ENCODE assay signal across 6 cellular contexts in the genomic region with DNA sequence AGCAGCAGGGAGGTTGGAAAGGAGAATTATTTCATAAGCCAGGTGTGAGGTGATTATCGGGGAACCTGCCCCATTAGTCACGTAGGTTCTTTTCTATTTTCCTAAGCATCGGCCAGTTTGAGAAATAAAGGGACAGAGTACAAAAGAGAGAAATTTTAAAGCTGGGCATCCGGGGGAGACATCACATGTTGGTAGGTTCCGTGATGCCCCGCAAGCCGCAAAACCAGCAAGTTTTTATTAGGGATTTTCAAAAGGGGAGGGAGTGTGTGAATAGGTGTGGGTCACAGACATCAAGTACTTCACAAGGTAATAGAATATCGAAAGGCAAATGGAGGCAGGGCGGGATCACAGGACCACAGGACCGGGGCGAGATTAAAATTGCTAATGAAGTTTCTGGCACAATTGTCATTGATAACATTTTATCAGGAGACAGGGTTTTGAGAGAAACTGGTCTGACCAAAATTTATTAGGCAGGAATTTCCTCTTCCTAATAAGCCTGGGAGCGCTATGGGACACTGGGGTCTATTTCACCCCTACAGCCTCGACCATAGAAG. TPM values are rescaled to one million over a fixed set of nuclear protein-coding genes. Genes with fewer than 3 reads are reported as not detected.
DNase-seq lines count a peak whose midpoint lies in the region; ATAC-seq and TF ChIP-seq lines count a peak whose summit lies in the region.
"Not testable (repeated sequence)": the region's sequence is repeated elsewhere in the genome, so short reads cannot be mapped to it uniquely, and the experiment has no call there.

No MANE protein-coding gene starts in this region.

- not testable (repeated sequence) for H3K9me3 ChIP-seq in HAP-1, body of pancreas, heart left ventricle, stomach

- CTCF ChIA-PET in activated CD4-positive, alpha-beta T cell treated with anti-CD3 and anti-CD28 coated beads for 36 hours (lab: Charles Lee), result interaction anchor here (1.1 to 1.8 kb wide), 2 partner anchors 12 to 24 kb away, joined by 4 read pairs; no protein-coding TSS in a partner anchor

- TF ChIP-seq POLR2A in body of pancreas (IDR thresholded peaks at IDR 0.05), result peak in 1 of 3 donors; percentile 57
- TF ChIP-seq POLR2A in heart left ventricle (IDR thresholded peaks at IDR 0.05); stomach (IDR thresholded peaks at IDR 0.05): not testable (repeated sequence)

- not testable (repeated sequence) for TF ChIP-seq EP300 in stomach (IDR thresholded peaks at IDR 0.05)

- H3K27ac Mint-ChIP-seq in activated CD4-positive, alpha-beta T cell treated with anti-CD3 and anti-CD28 coated beads for 36 hours, result peak overlapping the region; percentile 88
- H3K27ac Mint-ChIP-seq in natural killer cell treated with Interleukin-12 subunit alpha and Interleukin-12 subunit beta and Interleukin-15 and Interleukin-18, amount 100 ng/mL, for 72 hours, result peak overlapping the region; percentile 24 to 75

- DNase-seq in HAP-1 (ENCODE audit: low spot score in 2 of 2); activated CD4-positive, alpha-beta T cell treated with anti-CD3 and anti-CD28 coated beads for 36 hours; body of pancreas; heart left ventricle; natural killer cell treated with Interleukin-12 subunit alpha and Interleukin-12 subunit beta and Interleukin-15 and Interleukin-18, amount 100 ng/mL, for 72 hours (ENCODE audit: low spot score); stomach: not testable (repeated sequence)

- not testable (repeated sequence) for H3K36me3 ChIP-seq in HAP-1 (replicated peaks); body of pancreas (replicated peaks in 1 of 2; ENCODE audit: insufficient read depth in 1 of 2, low read depth in 2 of 2); heart left ventricle; stomach

- POLR2A ChIA-PET in activated CD4-positive, alpha-beta T cell treated with anti-CD3 and anti-CD28 coated beads for 36 hours (lab: Charles Lee), result interaction anchor here (0.5 to 1.3 kb wide), 3 partner anchors 20 to 55 kb away, joined by 3 to 5 read pairs (median 3); partner anchors contain the start of gene IER3

- peaks cover 76% of the 10 kb centered on the region for H3K4me1 Mint-ChIP-seq in activated CD4-positive, alpha-beta T cell treated with anti-CD3 and anti-CD28 coated beads for 36 hours
- peaks cover 43 to 45% of the 10 kb centered on the region in 2 donors for H3K4me1 Mint-ChIP-seq in natural killer cell treated with Interleukin-12 subunit alpha and Interleukin-12 subunit beta and Interleukin-15 and Interleukin-18, amount 100 ng/mL, for 72 hours (ENCODE audit: low read depth in 2 of 2)

- H3K4me3 Mint-ChIP-seq in activated CD4-positive, alpha-beta T cell treated with anti-CD3 and anti-CD28 coated beads for 36 hours, result peak overlapping the region; percentile 5
- H3K4me3 Mint-ChIP-seq in natural killer cell treated with Interleukin-12 subunit alpha and Interleukin-12 subunit beta and Interleukin-15 and Interleukin-18, amount 100 ng/mL, for 72 hours, result not testable (repeated sequence)

- not testable (repeated sequence) for H3K9me3 Mint-ChIP-seq in activated CD4-positive, alpha-beta T cell treated with anti-CD3 and anti-CD28 coated beads for 36 hours (ENCODE audit: low read depth); natural killer cell treated with Interleukin-12 subunit alpha and Interleukin-12 subunit beta and Interleukin-15 and Interleukin-18, amount 100 ng/mL, for 72 hours

- in situ Hi-C loops in HAP-1 (cut with MboI; ENCODE audit: low sequenced_read_pairs), result not testable (repeated sequence)

- H3K27me3 Mint-ChIP-seq in activated CD4-positive, alpha-beta T cell treated with anti-CD3 and anti-CD28 coated beads for 36 hours, result not testable (repeated sequence)
- H3K27me3 Mint-ChIP-seq in natural killer cell treated with Interleukin-12 subunit alpha and Interleukin-12 subunit beta and Interleukin-15 and Interleukin-18, amount 100 ng/mL, for 72 hours, result peaks cover 10 to 13% of the 10 kb centered on the region in 2 donors

- not testable (repeated sequence) for TF ChIP-seq CTCF in body of pancreas (IDR thresholded peaks at IDR 0.05); heart left ventricle (IDR thresholded peaks at IDR 0.05); stomach (IDR thresholded peaks at IDR 0.05)

- H3K27ac ChIP-seq in body of pancreas (peak overlapping the region; percentile 74 to 94 (median 86)), heart left ventricle (peak overlapping the region in 7 of 12 donors; percentile 59 to 92 (median 82)), stomach (peak overlapping the region; percentile 56 to 72 (median 66))

- peak overlapping the region; percentile 12 for H3K4me3 ChIP-seq in HAP-1
- not testable (repeated sequence) for H3K4me3 ChIP-seq in body of pancreas, heart left ventricle, stomach

- H3K4me1 ChIP-seq in HAP-1, result peaks cover 30% of the 10 kb centered on the region
- peaks cover 36% of the 10 kb centered on the region for H3K4me1 ChIP-seq in body of pancreas
- peaks cover 4 to 59% (median 33%) of the 10 kb centered on the region in 12 donors for H3K4me1 ChIP-seq in heart left ventricle
- peaks cover 23 to 53% (median 34%) of the 10 kb centered on the region in 4 donors for H3K4me1 ChIP-seq in stomach

- H3K27me3 ChIP-seq in HAP-1 (ENCODE audit: low read depth); body of pancreas; heart left ventricle; stomach: not testable (repeated sequence)

- intact Hi-C loops in activated CD4-positive, alpha-beta T cell treated with anti-CD3 and anti-CD28 coated beads for 36 hours (cut with DNase I, micrococcal nuclease), result loop anchor here in 1 of 2 experiments (5.0 kb wide), 1 partner anchor 438 kb away; no protein-coding TSS in a partner anchor
- intact Hi-C loops in body of pancreas (cut with DNase I); heart left ventricle (cut with DNase I); stomach (cut with DNase I; ENCODE audit: low total_unique reads): not testable (repeated sequence)

- ATAC-seq in activated CD4-positive, alpha-beta T cell treated with anti-CD3 and anti-CD28 coated beads for 36 hours; body of pancreas; heart left ventricle; natural killer cell treated with Interleukin-12 subunit alpha and Interleukin-12 subunit beta and Interleukin-15 and Interleukin-18, amount 100 ng/mL, for 72 hours: not testable (repeated sequence)

- H3K36me3 Mint-ChIP-seq in activated CD4-positive, alpha-beta T cell treated with anti-CD3 and anti-CD28 coated beads for 36 hours (ENCODE audit: low read depth); natural killer cell treated with Interleukin-12 subunit alpha and Interleukin-12 subunit beta and Interleukin-15 and Interleukin-18, amount 100 ng/mL, for 72 hours: not testable (repeated sequence)

- 45% methylated on average over 13 of the region's 13 CpGs for WGBS in body of pancreas, 2 donors
- WGBS in heart left ventricle, 4 donors, result 57 to 61% (median 58%) methylated on average over 13 of the region's 13 CpGs
- 31 to 76% (median 53%) methylated on average over 13 of the region's 13 CpGs for WGBS in stomach, 5 donors

RNA-seq across cellular contexts. Expression of gene IER3, which starts 20.2 kb away (rescaled TPM):
- 100 to 1,000 TPM; 196 to 221 TPM for total RNA-seq in activated CD4-positive, alpha-beta T cell treated with anti-CD3 and anti-CD28 coated beads for 36 hours
- 10 to 100 TPM; 46.4 to 60.3 TPM for total RNA-seq in body of pancreas
- 100 to 1,000 TPM in 2 of 9 donors, 10 to 100 TPM in 6, 1 to 10 TPM in 1; 8.7 to 127 (median 69.8) TPM for total RNA-seq in heart left ventricle
- polyA plus RNA-seq in heart left ventricle, result 100 to 1,000 TPM in 1 of 2 donors, 10 to 100 TPM in 1; 33.3 to 119 TPM
- 100 to 1,000 TPM; 128 to 346 TPM for total RNA-seq in natural killer cell treated with Interleukin-12 subunit alpha and Interleukin-12 subunit beta and Interleukin-15 and Interleukin-18, amount 100 ng/mL, for 72 hours
- total RNA-seq in stomach, result 100 to 1,000 TPM in 2 of 5 donors, 10 to 100 TPM in 3; 16.5 to 144 (median 92.8) TPM
- 100 to 1,000 TPM; 112 to 187 (median 147) TPM for polyA plus RNA-seq in stomach

RNA-seq across cellular contexts. Expression of gene FLOT1, which starts 22.1 kb away (rescaled TPM):
- total RNA-seq in activated CD4-positive, alpha-beta T cell treated with anti-CD3 and anti-CD28 coated beads for 36 hours, result 100 to 1,000 TPM; 155 to 188 TPM
- total RNA-seq in body of pancreas (10 to 100 TPM; 70.0 to 82.4 TPM), heart left ventricle (100 to 1,000 TPM; 166 to 282 (median 211) TPM), stomach (100 to 1,000 TPM in 2 of 5 donors, 10 to 100 TPM in 3; 40.6 to 201 (median 74.7) TPM)
- polyA plus RNA-seq in heart left ventricle (100 to 1,000 TPM; 291 to 310 TPM), stomach (100 to 1,000 TPM; 145 to 178 (median 151) TPM)
- 100 to 1,000 TPM; 219 to 319 TPM for total RNA-seq in natural killer cell treated with Interleukin-12 subunit alpha and Interleukin-12 subunit beta and Interleukin-15 and Interleukin-18, amount 100 ng/mL, for 72 hours

RNA-seq across cellular contexts. Expression of gene TUBB, which starts 44.4 kb away (rescaled TPM):
- total RNA-seq in activated CD4-positive, alpha-beta T cell treated with anti-CD3 and anti-CD28 coated beads for 36 hours, result 1,000 to 10,000 TPM; 1,569 to 1,746 TPM
- 10 to 100 TPM; 80.9 to 84.4 TPM for total RNA-seq in body of pancreas
- 100 to 1,000 TPM; 183 to 474 (median 238) TPM for total RNA-seq in heart left ventricle
- 100 to 1,000 TPM; 195 to 497 TPM for polyA plus RNA-seq in heart left ventricle
- 1,000 to 10,000 TPM in 1 of 2 donors, 100 to 1,000 TPM in 1; 938 to 1,043 TPM for total RNA-seq in natural killer cell treated with Interleukin-12 subunit alpha and Interleukin-12 subunit beta and Interleukin-15 and Interleukin-18, amount 100 ng/mL, for 72 hours
- 100 to 1,000 TPM in 4 of 5 donors, 10 to 100 TPM in 1; 67.5 to 177 (median 109) TPM for total RNA-seq in stomach
- polyA plus RNA-seq in stomach, result 100 to 1,000 TPM; 127 to 223 (median 183) TPM

RNA-seq across cellular contexts. Expression of gene MDC1, which starts 47.5 kb away (rescaled TPM):
- 100 to 1,000 TPM in 1 of 2 experiments, 10 to 100 TPM in 1; 92.0 to 101 TPM for total RNA-seq in activated CD4-positive, alpha-beta T cell treated with anti-CD3 and anti-CD28 coated beads for 36 hours
- total RNA-seq in body of pancreas (10 to 100 TPM; 11.4 to 18.1 TPM), heart left ventricle (10 to 100 TPM; 10.6 to 25.0 (median 17.5) TPM), stomach (100 to 1,000 TPM in 2 of 5 donors, 10 to 100 TPM in 2, 1 to 10 TPM in 1; 9.6 to 153 (median 99.2) TPM)
- polyA plus RNA-seq in heart left ventricle (10 to 100 TPM in 1 of 2 donors, 1 to 10 TPM in 1; 8.6 to 13.9 TPM), stomach (1 to 10 TPM; 3.8 to 8.7 (median 4.2) TPM)
- total RNA-seq in natural killer cell treated with Interleukin-12 subunit alpha and Interleukin-12 subunit beta and Interleukin-15 and Interleukin-18, amount 100 ng/mL, for 72 hours, result 100 to 1,000 TPM in 1 of 2 donors, 10 to 100 TPM in 1; 64.1 to 118 TPM
